ENCODE assay signal across 6 cellular contexts in genomic region chr19:48896191-48896720, GRCh38. TPM values are rescaled to one million over a fixed set of nuclear protein-coding genes. Genes with fewer than 3 reads are reported as not detected.
DNase-seq lines count a peak whose midpoint lies in the region; ATAC-seq and TF ChIP-seq lines count a peak whose summit lies in the region.
"Had no signal": no experiment of that assay in that cellular context is flagged by ENCODE, and none has a peak within 500 bp of the region (broad histone marks: within the 10 kb centered on the region; RNA-seq: fewer than 3 reads in every experiment).

No MANE protein-coding gene starts in this region.

- POLR2A ChIA-PET in activated CD4-positive, alpha-beta memory T cell treated with anti-CD3 and anti-CD28 coated beads for 36 hours (lab: Charles Lee) = interaction anchor here (0.6 to 1.3 kb wide), 2 partner anchors 68 to 71 kb away, joined by 3 read pairs; no protein-coding TSS in a partner anchor

- H3K27ac Mint-ChIP-seq in activated CD4-positive, alpha-beta memory T cell treated with anti-CD3 and anti-CD28 coated beads for 36 hours = no peak overlapping the region
- H3K27ac Mint-ChIP-seq in glutamatergic neuron (ENCODE audit: unreplicated experiment) = no peak overlapping the region
- H3K27ac Mint-ChIP-seq: T-helper 1 cell treated with Interleukin-12 subunit alpha and Interleukin-12 subunit beta and Interleukin-4 antibody, amounts not matched to agents 30 μg/mL and 1 μg/mL, for 36 hours had no signal

- CTCF ChIA-PET in activated CD4-positive, alpha-beta memory T cell treated with anti-CD3 and anti-CD28 coated beads for 36 hours (lab: Charles Lee) = no interaction called here

- H3K9me3 Mint-ChIP-seq in activated CD4-positive, alpha-beta memory T cell treated with anti-CD3 and anti-CD28 coated beads for 36 hours = no peaks in the 10 kb centered on the region
- H3K9me3 Mint-ChIP-seq in glutamatergic neuron (ENCODE audit: unreplicated experiment) = peaks cover 7% of the 10 kb centered on the region
- H3K9me3 Mint-ChIP-seq: T-helper 1 cell treated with Interleukin-12 subunit alpha and Interleukin-12 subunit beta and Interleukin-4 antibody, amounts not matched to agents 30 μg/mL and 1 μg/mL, for 36 hours had no signal

- peak overlapping the region; percentile 45 for H3K4me3 Mint-ChIP-seq in activated CD4-positive, alpha-beta memory T cell treated with anti-CD3 and anti-CD28 coated beads for 36 hours
- H3K4me3 Mint-ChIP-seq in glutamatergic neuron (ENCODE audit: unreplicated experiment) = no peak overlapping the region
- H3K4me3 Mint-ChIP-seq: T-helper 1 cell treated with Interleukin-12 subunit alpha and Interleukin-12 subunit beta and Interleukin-4 antibody, amounts not matched to agents 30 μg/mL and 1 μg/mL, for 36 hours had no signal

- DNase-seq in activated CD4-positive, alpha-beta memory T cell treated with anti-CD3 and anti-CD28 coated beads for 36 hours = peak; percentile 59
- DNase-seq in glutamatergic neuron = peak; percentile 58
- peak; percentile 81 for DNase-seq in stimulated activated CD8-positive, alpha-beta memory T cell treated with anti-CD3 and anti-CD28 coated beads, Interleukin-4, amount 100 ng/mL, for 48 hours

- H3K4me1 Mint-ChIP-seq in activated CD4-positive, alpha-beta memory T cell treated with anti-CD3 and anti-CD28 coated beads for 36 hours (ENCODE audit: low read depth) = peaks cover 16% of the 10 kb centered on the region
- H3K4me1 Mint-ChIP-seq in glutamatergic neuron (ENCODE audit: low read depth, unreplicated experiment) = peaks cover 6% of the 10 kb centered on the region

- ATAC-seq in GM21528 (IDR thresholded peaks at IDR 0.05; ENCODE audit: low FRiP score, unreplicated experiment) (no peak), GM19324 (IDR thresholded peaks at IDR 0.05; ENCODE audit: low FRiP score, unreplicated experiment) (no peak)

- intact Hi-C loops in activated CD4-positive, alpha-beta memory T cell treated with anti-CD3 and anti-CD28 coated beads for 36 hours (cut with micrococcal nuclease) = no loop called here

- no peak for TF ChIP-seq CTCF in glutamatergic neuron (IDR thresholded peaks at IDR 0.05; ENCODE audit: partially characterized antibody, unreplicated experiment)

- H3K27me3 Mint-ChIP-seq in activated CD4-positive, alpha-beta memory T cell treated with anti-CD3 and anti-CD28 coated beads for 36 hours = peaks cover 14% of the 10 kb centered on the region
- H3K27me3 Mint-ChIP-seq in glutamatergic neuron (ENCODE audit: unreplicated experiment) = peaks cover 13% of the 10 kb centered on the region

- H3K36me3 Mint-ChIP-seq in activated CD4-positive, alpha-beta memory T cell treated with anti-CD3 and anti-CD28 coated beads for 36 hours = peaks cover 8% of the 10 kb centered on the region
- no peaks in the 10 kb centered on the region for H3K36me3 Mint-ChIP-seq in glutamatergic neuron (ENCODE audit: unreplicated experiment)

RNA-seq across cellular contexts. Expression of gene TULP2, which starts 2.3 kb away (rescaled TPM):
- total RNA-seq in activated CD4-positive, alpha-beta memory T cell treated with anti-CD3 and anti-CD28 coated beads for 36 hours = under 1 TPM; 0.34 to 0.59 TPM
- not detected for total RNA-seq in glutamatergic neuron (ENCODE audit: unreplicated experiment)

RNA-seq across cellular contexts. Expression of gene NUCB1, which starts 3.9 kb away (rescaled TPM):
- 100 to 1,000 TPM; 154 to 159 TPM for total RNA-seq in activated CD4-positive, alpha-beta memory T cell treated with anti-CD3 and anti-CD28 coated beads for 36 hours
- total RNA-seq in glutamatergic neuron (ENCODE audit: unreplicated experiment) = 115 TPM

RNA-seq across cellular contexts. Expression of gene PPP1R15A, which starts 24.0 kb away (rescaled TPM):
- total RNA-seq in activated CD4-positive, alpha-beta memory T cell treated with anti-CD3 and anti-CD28 coated beads for 36 hours = 10 to 100 TPM; 49.7 to 52.0 TPM
- 106 TPM for total RNA-seq in glutamatergic neuron (ENCODE audit: unreplicated experiment)

RNA-seq across cellular contexts. Expression of gene PLEKHA4, which starts 27.8 kb away (rescaled TPM):
- 10 to 100 TPM; 10.5 to 11.0 TPM for total RNA-seq in activated CD4-positive, alpha-beta memory T cell treated with anti-CD3 and anti-CD28 coated beads for 36 hours
- total RNA-seq in glutamatergic neuron (ENCODE audit: unreplicated experiment) = 9.4 TPM

RNA-seq across cellular contexts. Expression of gene DHDH, which starts 37.2 kb away (rescaled TPM):
- 1 to 10 TPM; 2.0 to 2.8 TPM for total RNA-seq in activated CD4-positive, alpha-beta memory T cell treated with anti-CD3 and anti-CD28 coated beads for 36 hours
- total RNA-seq in glutamatergic neuron (ENCODE audit: unreplicated experiment) = not detected
